8 cellular contexts compared by ENCODE assay signal in the genomic region with DNA sequence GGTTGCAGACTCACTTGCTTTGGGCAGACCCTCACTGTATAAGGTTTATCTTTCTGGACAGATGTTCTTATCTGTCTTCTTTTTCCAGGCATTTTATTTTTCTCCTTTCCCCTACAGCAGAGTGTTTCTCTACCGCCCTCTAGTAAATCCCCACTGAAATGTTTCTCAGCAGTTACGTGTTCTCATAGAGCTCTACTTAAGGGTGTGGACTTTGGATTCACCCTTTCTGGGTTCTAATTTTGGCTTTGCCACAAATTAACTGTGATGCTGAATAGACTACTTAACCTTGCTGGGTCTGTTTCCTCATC. TPM values are rescaled to one million over a fixed set of nuclear protein-coding genes. Genes with fewer than 3 reads are reported as not detected.
DNase-seq lines count a peak whose midpoint lies in the region; ATAC-seq lines count a peak whose summit lies in the region.

No MANE protein-coding gene starts in this region.

- ATAC-seq in HG02973 (IDR thresholded peaks at IDR 0.05; ENCODE audit: unreplicated experiment): no peak
- no peak for ATAC-seq in GM18870 (IDR thresholded peaks at IDR 0.05; ENCODE audit: unreplicated experiment)

- H3K4me1 ChIP-seq in adipocyte (ENCODE audit: control insufficient read depth, insufficient read depth, low read length): peaks cover 28% of the 10 kb centered on the region

- peak; percentile 40 for DNase-seq in NCI-H2171 treated with DMSO at 0.1 percent for 48 hours (lab: John Stamatoyannopoulos, UW)
- DNase-seq in NCI-H2171 (lab: John Stamatoyannopoulos, UW): no peak
- DNase-seq in LHCN-M2 (ENCODE audit: low read depth): peak; percentile 42
- DNase-seq in adipocyte (ENCODE audit: low read depth): peak; percentile 68
- peak; percentile 66 for DNase-seq in lung microvascular endothelial cell (ENCODE audit: low read depth in 2 of 2)
- no peak for DNase-seq in effector CD8-positive, alpha-beta T cell (lab: John Stamatoyannopoulos, UW)

- peak overlapping the region; percentile 91 for H3K4me3 ChIP-seq in adipocyte (ENCODE audit: low read length)

- H3K27me3 ChIP-seq in adipocyte (replicated peaks; ENCODE audit: control insufficient read depth, insufficient read depth, low read length): no peaks in the 10 kb centered on the region

- peak overlapping the region; percentile 50 for H3K9ac ChIP-seq in adipocyte (ENCODE audit: low read length)

- H3K9me3 ChIP-seq in adipocyte (ENCODE audit: control insufficient read depth, low read length): no peaks in the 10 kb centered on the region

- peaks cover 45% of the 10 kb centered on the region for H3K36me3 ChIP-seq in adipocyte (ENCODE audit: control insufficient read depth, insufficient read depth, low read length, severe bottlenecking)

RNA-seq across cellular contexts. Expression of a gene that starts 2.0 kb away (rescaled TPM):
- total RNA-seq in LHCN-M2 (2014; rRNA removed): 50.2 and 66.0 TPM in 2 replicates
- 27.8 TPM for polyA plus RNA-seq in LHCN-M2 (2012)
- 43.2 and 56.9 TPM in 2 replicates for total RNA-seq in lung microvascular endothelial cell

RNA-seq across cellular contexts. Expression of a gene that starts 26.3 kb away (rescaled TPM):
- 198 and 202 TPM in 2 replicates for total RNA-seq in LHCN-M2 (2014; rRNA removed)
- 123 TPM for polyA plus RNA-seq in LHCN-M2 (2012)
- 119 and 121 TPM in 2 replicates for total RNA-seq in lung microvascular endothelial cell

RNA-seq across cellular contexts. Expression of a gene that starts 26.4 kb away (rescaled TPM):
- total RNA-seq in LHCN-M2 (2014; rRNA removed) (53.2 and 60.0 TPM in 2 replicates), lung microvascular endothelial cell (27.7 and 42.3 TPM in 2 replicates)
- 43.9 TPM for polyA plus RNA-seq in LHCN-M2 (2012)

RNA-seq across cellular contexts. Expression of a gene that starts 54.9 kb away (rescaled TPM):
- 53.7 and 59.0 TPM in 2 replicates for total RNA-seq in LHCN-M2 (2014; rRNA removed)
- 94.6 TPM for polyA plus RNA-seq in LHCN-M2 (2012)
- 39.7 and 77.0 TPM in 2 replicates for total RNA-seq in lung microvascular endothelial cell

RNA-seq across cellular contexts. Expression of a gene that starts 55.7 kb away (rescaled TPM):
- total RNA-seq in LHCN-M2 (2014; rRNA removed): not detected in 2 replicates
- polyA plus RNA-seq in LHCN-M2 (2012): 0.05 TPM
- total RNA-seq in lung microvascular endothelial cell: not detected in 2 replicates

Comparison
In these comparisons a context has a peak if more than half of its experiments do, and no peak if none do; other contexts are left out.
1. DNase-seq: peak in NCI-H2171 treated with DMSO at 0.1 percent for 48 hours (single experiment), LHCN-M2 (single experiment), adipocyte (single experiment) and lung microvascular endothelial cell (2 of 2); none in NCI-H2171 (single experiment) and effector CD8-positive, alpha-beta T cell (single experiment).